8 cellular contexts compared by ENCODE assay signal in genomic region chr22:20549232-20549841, GRCh38. TPM values are rescaled to one million over a fixed set of nuclear protein-coding genes. Genes with fewer than 3 reads are reported as not detected.
A peak's percentile ranks its signal among the peaks of the same experiment; 100 is the strongest.
DNase-seq lines count a peak whose midpoint lies in the region; ATAC-seq, FAIRE-seq and TF ChIP-seq lines count a peak whose summit lies in the region.

No MANE protein-coding gene starts in this region.

- CTCF ChIA-PET in RWPE1 (lab: Yijun Ruan, JAX), result interaction anchor here (1.0 kb wide), 1 partner anchor 8 kb away, joined by 5 read pairs; no protein-coding TSS in a partner anchor
- CTCF ChIA-PET in K562 (lab: Yijun Ruan, JAX; ENCODE audit: low intra/inter-chr PET ratio), result interaction anchor here (0.6 kb wide), 1 partner anchor 1372 kb away, joined by 3 read pairs; no protein-coding TSS in a partner anchor

- H3K9me3 ChIP-seq in BLaER1 treated with 17β-estradiol and CSF1 and Interleukin-3, amounts not matched to agents 10 nM and 100 nM (replicated peaks in 1 of 11), result no peaks in the 10 kb centered on the region
- H3K9me3 ChIP-seq in K562 (replicated peaks; ENCODE audit: control insufficient read depth, insufficient read depth, low read depth, low read length) (no peaks in the 10 kb centered on the region), muscle layer of colon (ENCODE audit: low read length) (no peaks in the 10 kb centered on the region), HAP-1 (no peaks in the 10 kb centered on the region)

- H4K20me1 ChIP-seq in BLaER1 treated with 17β-estradiol and CSF1 and Interleukin-3, amounts not matched to agents 10 nM and 100 nM, result peaks cover 96 to 100% (median 100%) of the 10 kb centered on the region in 11 experiments
- peaks cover 59% of the 10 kb centered on the region for H4K20me1 ChIP-seq in K562 (replicated peaks; ENCODE audit: control insufficient read depth, insufficient read depth, low read length)

- no peak overlapping the region for H3K4me3 ChIP-seq in BLaER1 treated with 17β-estradiol and CSF1 and Interleukin-3, amounts not matched to agents 10 nM and 100 nM
- no peak overlapping the region for H3K4me3 ChIP-seq in K562
- H3K4me3 ChIP-seq in muscle layer of colon (ENCODE audit: low read depth in 1 of 2, low read length in 2 of 2), result no peak overlapping the region
- H3K4me3 ChIP-seq in HAP-1, result no peak overlapping the region

- WGBS in K562 (ENCODE audit: insufficient coverage, low coverage, missing lambda C conversion rate), result 64% methylated on average over 7 of the region's 7 CpGs

- H2AFZ ChIP-seq in K562 (ENCODE audit: low read depth, low read length), result no peak overlapping the region

- BruUV-seq in K562 (replicated peaks; lab: Mats Ljungman, UMichigan), result no TSS peak

- FAIRE-seq in K562 (lab: Jason Lieb, UNC), result no peak
- peak; percentile 92 for FAIRE-seq in urothelium cell line (lab: Jason Lieb, UNC)

- H3K9me1 ChIP-seq in K562 (ENCODE audit: control insufficient read depth, insufficient read depth, low read length), result peaks cover 22% of the 10 kb centered on the region

- H3K27me3 ChIP-seq in BLaER1 treated with 17β-estradiol and CSF1 and Interleukin-3, amounts not matched to agents 10 nM and 100 nM, result no peaks in the 10 kb centered on the region
- H3K27me3 ChIP-seq in K562 (ENCODE audit: control insufficient read depth in 2 of 2, insufficient read depth in 2 of 2, low read length in 2 of 2), result no peaks in the 10 kb centered on the region
- no peaks in the 10 kb centered on the region for H3K27me3 ChIP-seq in muscle layer of colon (ENCODE audit: control insufficient read depth in 1 of 2, insufficient read depth in 2 of 2, low read length in 2 of 2)
- H3K27me3 ChIP-seq in HAP-1 (ENCODE audit: low read depth), result no peaks in the 10 kb centered on the region

- peaks cover 75 to 92% (median 78%) of the 10 kb centered on the region in 10 experiments for H3K4me1 ChIP-seq in BLaER1 treated with 17β-estradiol and CSF1 and Interleukin-3, amounts not matched to agents 10 nM and 100 nM
- H3K4me1 ChIP-seq in K562 (replicated peaks in 1 of 2; ENCODE audit: control insufficient read depth in 2 of 2, insufficient read depth in 2 of 2, low read length in 2 of 2) (peaks cover 34 to 38% of the 10 kb centered on the region in 2 experiments), muscle layer of colon (ENCODE audit: insufficient read depth, low read length) (peaks cover 58% of the 10 kb centered on the region), HAP-1 (no peaks in the 10 kb centered on the region)

- TF ChIP-seq EP300 in K562 (IDR thresholded peaks at IDR 0.05; ENCODE audit: low read length), result no peak

- TF ChIP-seq CTCF in RWPE1 (conservative IDR thresholded peaks at IDR 0.05; ENCODE audit: low read depth) (no peak), K562 (IDR thresholded peaks at IDR 0.05 in 2 of 3, conservative IDR thresholded peaks at IDR 0.05 in 1 of 3; ENCODE audit: insufficient read depth in 2 of 3, low read depth in 1 of 3, low read length in 3 of 3) (peak in 1 of 3 experiments; percentile 10; a peak in 1 of 6 replicates)

- DNase-seq in RWPE1 (ENCODE audit: low spot score) (no peak), K562 (ENCODE audit: extremely low read depth in 1 of 4, low spot score in 3 of 4) (peak in 2 of 4 experiments; percentile 49 to 72), urothelium cell line (ENCODE audit: low spot score) (no peak), HAP-1 (ENCODE audit: low spot score in 2 of 2) (no peak), GM19240 (ENCODE audit: insufficient read length, low spot score) (no peak)

- no peak for TF ChIP-seq POLR2A in K562 (conservative IDR thresholded peaks at IDR 0.05)

- H3K9ac ChIP-seq in BLaER1 treated with 17β-estradiol and CSF1 and Interleukin-3, amounts not matched to agents 10 nM and 100 nM, result peak overlapping the region in 8 of 11 experiments; percentile 6 to 45 (median 34); a peak in 12 of 22 replicates
- H3K9ac ChIP-seq in K562 (ENCODE audit: insufficient read depth in 1 of 2, low read depth in 2 of 2, low read length in 2 of 2) (peak overlapping the region in 1 of 2 experiments; percentile 49; a peak in 2 of 4 replicates), muscle layer of colon (ENCODE audit: low read length) (no peak overlapping the region)

- H3K79me2 ChIP-seq in K562 (ENCODE audit: control insufficient read depth, insufficient read depth, low read length), result peaks cover 64% of the 10 kb centered on the region

- POLR2A ChIA-PET in RWPE1 (lab: Yijun Ruan, JAX; ENCODE audit: low non-redundant PET), result no interaction called here
- POLR2A ChIA-PET in K562 (lab: Yijun Ruan, JAX), result interaction anchor here (0.6 to 68.9 kb wide), 5 partner anchors 8 to 126 kb away, joined by 3 to 1693 read pairs (median 10); partner anchors contain the start of gene MED15

- intact Hi-C loops in K562 (cut with micrococcal nuclease), result loop anchor here (2.0 kb wide), 1 partner anchor 15 kb away; no protein-coding TSS in a partner anchor

- H3K36me3 ChIP-seq in BLaER1 treated with 17β-estradiol and CSF1 and Interleukin-3, amounts not matched to agents 10 nM and 100 nM, result peaks cover 50 to 79% (median 64%) of the 10 kb centered on the region in 11 experiments
- H3K36me3 ChIP-seq in K562 (ENCODE audit: control insufficient read depth, insufficient read depth, low read length), result peaks cover 77% of the 10 kb centered on the region
- peaks cover 31% of the 10 kb centered on the region for H3K36me3 ChIP-seq in muscle layer of colon (ENCODE audit: insufficient read depth, low read length)
- H3K36me3 ChIP-seq in HAP-1 (replicated peaks), result peaks cover 47% of the 10 kb centered on the region

- H3K27ac ChIP-seq in BLaER1 treated with 17β-estradiol and CSF1 and Interleukin-3, amounts not matched to agents 10 nM and 100 nM, result peak overlapping the region in 3 of 11 experiments; percentile 1 to 61 (median 19); a peak in 4 of 22 replicates
- H3K27ac ChIP-seq in RWPE1 (peak overlapping the region; percentile 56), K562 (ENCODE audit: extremely low read depth, low read depth, low read length) (0 out of 3 replicates have a peak overlapping the region, but pooled peaks have one; percentile 1), muscle layer of colon (ENCODE audit: low read depth, low read length) (peak overlapping the region; percentile 94)

- no peak for TF ChIP-seq RAD21 in K562 (CRISPR knock-in tag; conservative IDR thresholded peaks at IDR 0.05 in 1 of 2, IDR thresholded peaks at IDR 0.05 in 1 of 2)

- ATAC-seq in K562, result peak; percentile 8; the same call in 1 of the 3 replicates
- ATAC-seq in GM21526 (IDR thresholded peaks at IDR 0.05; ENCODE audit: low FRiP score, unreplicated experiment), result no peak

- in situ Hi-C loops in K562 (cut with MboI) (no loop called here), HAP-1 (cut with MboI; ENCODE audit: low sequenced_read_pairs) (no loop called here)

- peak overlapping the region; percentile 57 to 86 (median 79) for H3K4me2 ChIP-seq in BLaER1 treated with 17β-estradiol and CSF1 and Interleukin-3, amounts not matched to agents 10 nM and 100 nM
- H3K4me2 ChIP-seq in K562 (ENCODE audit: insufficient read depth, low read length), result no peak overlapping the region

TF ChIP-seq in K562, 482 proteins besides CTCF, POLR2A, EP300 and RAD21 (continues in another document):
- TF ChIP-seq HDAC6 (IDR thresholded peaks at IDR 0.05; ENCODE audit: low read depth, low read length) (no peak), OTX1 (CRISPR knock-in tag; IDR thresholded peaks at IDR 0.05) (0 out of 2 replicates have a peak, but pooled peaks have one; percentile 69), ARNT (IDR thresholded peaks at IDR 0.05) (no peak)

RNA-seq across cellular contexts. Expression of gene MED15, which starts 41.9 kb away (rescaled TPM):
- 482 and 971 TPM in 2 replicates for total RNA-seq in K562 (2011; cell fraction: chromatin; rRNA removed; ENCODE audit: low replicate concordance)
- 663 TPM in 2 replicates for total RNA-seq in K562 (2011; cell fraction: nucleolus; rRNA removed)
- 469 and 476 TPM in 2 replicates for total RNA-seq in K562 (2011; cell fraction: nucleoplasm; rRNA removed)
- 72.6 and 103 TPM in 2 replicates for total RNA-seq in K562 (2014; rRNA removed)
- 26.1 and 26.4 TPM in 2 replicates for total RNA-seq in K562 (2014; rRNA removed; fragmentation: Illumina TruSeq; extraction: Trizol)
- total RNA-seq in K562 (2015; rRNA removed; fragmentation: Illumina TruSeq; extraction: Trizol), result 59.2 and 60.1 TPM in 2 replicates
- 264 and 271 TPM in 2 replicates for total RNA-seq in K562 (2021)
- 40.4 and 111 TPM in 2 replicates for polyA plus RNA-seq in K562 (2011; rRNA removed)
- polyA plus RNA-seq in K562 (2011; cell fraction: cytosol; rRNA removed), result 75.5 and 117 TPM in 2 replicates
- 369 and 471 TPM in 2 replicates for polyA plus RNA-seq in K562 (2011; cell fraction: nucleus; rRNA removed)
- 148 and 229 TPM in 2 replicates for polyA plus RNA-seq in K562 (2012)
- polyA plus RNA-seq in K562 (2014; fragmentation: Illumina TruSeq; extraction: Trizol), result 76.0 and 122 TPM in 2 replicates
- polyA plus RNA-seq in K562 (2014; fragmentation: Nextera tagmentation; extraction: Ambion mirVana), result 1 to 10 TPM; 4.0 to 5.2 TPM
- polyA plus RNA-seq in K562 (2014; rRNA removed), result 102 and 130 TPM in 2 replicates
- polyA minus RNA-seq in K562 (2011; rRNA and poly(A)+ RNA removed), result 98.8 and 108 TPM in 2 replicates
- polyA minus RNA-seq in K562 (2011; cell fraction: cytosol; rRNA and poly(A)+ RNA removed), result 188 and 326 TPM in 2 replicates
- 310 and 409 TPM in 2 replicates for polyA minus RNA-seq in K562 (2011; cell fraction: nucleus; rRNA and poly(A)+ RNA removed)

RNA-seq across cellular contexts. Expression of gene KLHL22, which starts 53.7 kb away (rescaled TPM):
- 116 and 152 TPM in 2 replicates for total RNA-seq in K562 (2011; cell fraction: chromatin; rRNA removed; ENCODE audit: low replicate concordance)
- 68.5 and 75.0 TPM in 2 replicates for total RNA-seq in K562 (2011; cell fraction: nucleolus; rRNA removed)
- total RNA-seq in K562 (2011; cell fraction: nucleoplasm; rRNA removed), result 88.1 and 101 TPM in 2 replicates
- 15.1 and 15.6 TPM in 2 replicates for total RNA-seq in K562 (2014; rRNA removed)
- total RNA-seq in K562 (2014; rRNA removed; fragmentation: Illumina TruSeq; extraction: Trizol), result 13.5 and 15.3 TPM in 2 replicates
- total RNA-seq in K562 (2015; rRNA removed; fragmentation: Illumina TruSeq; extraction: Trizol), result 15.2 and 15.7 TPM in 2 replicates
- 20.1 and 21.1 TPM in 2 replicates for total RNA-seq in K562 (2021)
- 25.6 and 43.0 TPM in 2 replicates for polyA plus RNA-seq in K562 (2011; rRNA removed)
- polyA plus RNA-seq in K562 (2011; cell fraction: cytosol; rRNA removed), result 24.5 and 36.2 TPM in 2 replicates
- 73.7 and 92.5 TPM in 2 replicates for polyA plus RNA-seq in K562 (2011; cell fraction: nucleus; rRNA removed)
- polyA plus RNA-seq in K562 (2012), result 15.0 and 42.6 TPM in 2 replicates
- polyA plus RNA-seq in K562 (2014; fragmentation: Illumina TruSeq; extraction: Trizol), result 15.4 and 16.5 TPM in 2 replicates
- 1 to 10 TPM; 1.3 to 1.8 TPM for polyA plus RNA-seq in K562 (2014; fragmentation: Nextera tagmentation; extraction: Ambion mirVana)
- 15.8 and 18.6 TPM in 2 replicates for polyA plus RNA-seq in K562 (2014; rRNA removed)
- polyA minus RNA-seq in K562 (2011; rRNA and poly(A)+ RNA removed), result 24.1 and 42.3 TPM in 2 replicates
- 13.4 and 21.4 TPM in 2 replicates for polyA minus RNA-seq in K562 (2011; cell fraction: cytosol; rRNA and poly(A)+ RNA removed)
- 36.2 and 65.9 TPM in 2 replicates for polyA minus RNA-seq in K562 (2011; cell fraction: nucleus; rRNA and poly(A)+ RNA removed)
